Comparison of ENCODE assay signal across 8 cellular contexts in the genomic region with DNA sequence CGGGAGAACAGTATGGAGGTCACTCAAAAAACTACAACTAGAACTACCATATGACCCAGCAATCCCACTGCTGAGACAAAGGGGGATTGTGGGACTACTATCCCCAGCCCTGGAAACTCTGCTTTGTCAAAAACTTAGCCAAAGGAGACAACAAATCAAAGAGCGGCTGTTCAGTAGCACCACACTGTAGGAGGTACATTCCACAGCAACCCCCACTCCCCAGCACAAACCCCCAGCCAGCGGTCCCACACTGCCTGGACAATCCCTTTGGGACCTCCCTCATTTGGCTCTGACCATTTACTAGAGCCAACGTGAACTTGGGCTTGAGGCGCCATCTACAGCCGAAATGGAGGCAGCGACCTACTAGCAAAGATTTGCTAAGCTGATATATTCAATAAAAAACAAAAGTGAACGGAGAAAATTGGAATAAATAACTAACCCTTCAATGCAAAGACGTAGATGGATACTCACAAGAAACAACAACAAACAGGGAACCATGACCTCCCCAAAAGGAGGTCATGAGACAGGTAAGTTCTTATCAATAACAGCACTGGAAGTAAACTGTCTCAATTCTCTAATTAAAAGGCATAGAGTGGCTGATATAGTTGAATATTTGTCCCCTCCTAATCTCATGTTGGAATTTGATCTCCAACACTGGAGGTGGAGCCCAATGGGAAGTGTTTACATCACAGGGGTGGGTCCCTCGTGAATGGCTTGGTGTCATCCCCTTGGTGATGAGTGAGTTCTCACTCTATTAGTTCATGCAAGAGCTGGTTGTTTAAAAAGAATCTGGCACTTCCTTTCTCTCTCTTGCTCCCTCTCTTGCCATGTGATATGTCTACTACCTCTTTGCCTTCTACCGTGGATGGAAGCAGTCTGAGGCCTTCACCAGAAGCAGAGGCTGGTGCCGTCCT.
DNase-seq lines count a peak whose midpoint lies in the region; ATAC-seq and TF ChIP-seq lines count a peak whose summit lies in the region.

No MANE protein-coding gene starts in this region.

- intact Hi-C loops in activated CD4-positive, alpha-beta memory T cell treated with anti-CD3 and anti-CD28 coated beads for 36 hours (cut with micrococcal nuclease) = loop anchor here (5.0 kb wide), 1 partner anchor 39 kb away; no protein-coding TSS in a partner anchor

- no peaks in the 10 kb centered on the region for H4K20me1 ChIP-seq in OCI-LY1 (ENCODE audit: insufficient read depth, low read length)

- no peaks in the 10 kb centered on the region for H3K4me1 ChIP-seq in OCI-LY1 (ENCODE audit: insufficient read depth, low read length, severe bottlenecking)

- POLR2A ChIA-PET in activated CD4-positive, alpha-beta memory T cell treated with anti-CD3 and anti-CD28 coated beads for 36 hours (lab: Charles Lee) = no interaction called here
- POLR2A ChIA-PET in activated CD4-positive, alpha-beta memory T cell treated with anti-CD3 and anti-CD28 coated beads, Interleukin-2, amount 10 ng/mL, durations not matched to agents 7 days and 5 days (lab: Charles Lee) = no interaction called here

- H3K4me1 Mint-ChIP-seq in activated CD4-positive, alpha-beta memory T cell treated with anti-CD3 and anti-CD28 coated beads for 36 hours (ENCODE audit: low read depth) = no peaks in the 10 kb centered on the region
- no peaks in the 10 kb centered on the region for H3K4me1 Mint-ChIP-seq in activated CD4-positive, alpha-beta memory T cell treated with anti-CD3 and anti-CD28 coated beads, Interleukin-2, amount 10 ng/mL, durations not matched to agents 7 days and 5 days

- no peaks in the 10 kb centered on the region for H3F3A ChIP-seq in OCI-LY1 (ENCODE audit: insufficient read depth, low read length)

- peak; percentile 40 for DNase-seq in activated CD4-positive, alpha-beta memory T cell treated with anti-CD3 and anti-CD28 coated beads for 36 hours
- no peak for DNase-seq in activated CD4-positive, alpha-beta memory T cell treated with anti-CD3 and anti-CD28 coated beads, Interleukin-2, amount 10 ng/mL, durations not matched to agents 7 days and 5 days
- DNase-seq in HS-27A (ENCODE audit: low read depth) (peak; percentile 31), dermis microvascular lymphatic vessel endothelial cell (ENCODE audit: low read depth in 2 of 2) (peak; percentile 62 to 83), midbrain (lab: John Stamatoyannopoulos, UW) (peak; percentile 12)

- no peaks in the 10 kb centered on the region for H3K36me3 ChIP-seq in OCI-LY1 (ENCODE audit: insufficient read depth, low read length)

- CTCF ChIA-PET in activated CD4-positive, alpha-beta memory T cell treated with anti-CD3 and anti-CD28 coated beads for 36 hours (lab: Charles Lee) = interaction anchor here (0.7 to 1.7 kb wide), 7 partner anchors 12 to 582 kb away, joined by 3 to 10 read pairs (median 4); no protein-coding TSS in a partner anchor
- CTCF ChIA-PET in activated CD4-positive, alpha-beta memory T cell treated with anti-CD3 and anti-CD28 coated beads, Interleukin-2, amount 10 ng/mL, durations not matched to agents 7 days and 5 days (lab: Charles Lee) = interaction anchor here (0.6 to 1.8 kb wide), 6 partner anchors 12 to 97 kb away, joined by 3 to 16 read pairs (median 3); no protein-coding TSS in a partner anchor

- H3K9ac ChIP-seq in OCI-LY1 (ENCODE audit: low read length) = no peak overlapping the region

- H2AFZ ChIP-seq in OCI-LY1 (ENCODE audit: low read length) = no peak overlapping the region

- no peaks in the 10 kb centered on the region for H3K79me2 ChIP-seq in OCI-LY1 (ENCODE audit: insufficient read depth, low read length)

- H3K27me3 Mint-ChIP-seq in activated CD4-positive, alpha-beta memory T cell treated with anti-CD3 and anti-CD28 coated beads for 36 hours = peaks cover 2% of the 10 kb centered on the region
- peaks cover 16% of the 10 kb centered on the region for H3K27me3 Mint-ChIP-seq in activated CD4-positive, alpha-beta memory T cell treated with anti-CD3 and anti-CD28 coated beads, Interleukin-2, amount 10 ng/mL, durations not matched to agents 7 days and 5 days

- no peaks in the 10 kb centered on the region for H3K36me3 Mint-ChIP-seq in activated CD4-positive, alpha-beta memory T cell treated with anti-CD3 and anti-CD28 coated beads for 36 hours
- no peaks in the 10 kb centered on the region for H3K36me3 Mint-ChIP-seq in activated CD4-positive, alpha-beta memory T cell treated with anti-CD3 and anti-CD28 coated beads, Interleukin-2, amount 10 ng/mL, durations not matched to agents 7 days and 5 days (ENCODE audit: low read depth)

- no peak overlapping the region for H3K4me2 ChIP-seq in OCI-LY1 (ENCODE audit: low read length)

- no peak overlapping the region for H3K4me3 ChIP-seq in OCI-LY1 (ENCODE audit: low read depth, low read length, poor library complexity, severe bottlenecking)

- no peak for ATAC-seq in GM21515 (IDR thresholded peaks at IDR 0.05; ENCODE audit: unreplicated experiment)
- ATAC-seq in GM18907 (IDR thresholded peaks at IDR 0.05; ENCODE audit: unreplicated experiment) = no peak

- no peak overlapping the region for H3K27ac Mint-ChIP-seq in activated CD4-positive, alpha-beta memory T cell treated with anti-CD3 and anti-CD28 coated beads for 36 hours
- no peak overlapping the region for H3K27ac Mint-ChIP-seq in activated CD4-positive, alpha-beta memory T cell treated with anti-CD3 and anti-CD28 coated beads, Interleukin-2, amount 10 ng/mL, durations not matched to agents 7 days and 5 days

- no peak overlapping the region for H3K27ac ChIP-seq in OCI-LY1 (ENCODE audit: low read depth, low read length, poor library complexity, severe bottlenecking)

- peak; percentile 81 for TF ChIP-seq CTCF in OCI-LY1 (IDR thresholded peaks at IDR 0.05; ENCODE audit: low read length)

- no peaks in the 10 kb centered on the region for H3K9me3 Mint-ChIP-seq in activated CD4-positive, alpha-beta memory T cell treated with anti-CD3 and anti-CD28 coated beads for 36 hours
- H3K9me3 Mint-ChIP-seq in activated CD4-positive, alpha-beta memory T cell treated with anti-CD3 and anti-CD28 coated beads, Interleukin-2, amount 10 ng/mL, durations not matched to agents 7 days and 5 days = no peaks in the 10 kb centered on the region

- H3K27me3 ChIP-seq in OCI-LY1 (ENCODE audit: insufficient read depth, low read length) = no peaks in the 10 kb centered on the region

- H3K9me3 ChIP-seq in OCI-LY1 (ENCODE audit: low read length) = no peaks in the 10 kb centered on the region

- no peak overlapping the region for H3K4me3 Mint-ChIP-seq in activated CD4-positive, alpha-beta memory T cell treated with anti-CD3 and anti-CD28 coated beads for 36 hours
- H3K4me3 Mint-ChIP-seq in activated CD4-positive, alpha-beta memory T cell treated with anti-CD3 and anti-CD28 coated beads, Interleukin-2, amount 10 ng/mL, durations not matched to agents 7 days and 5 days = no peak overlapping the region

- no peaks in the 10 kb centered on the region for H3K9me2 ChIP-seq in OCI-LY1 (ENCODE audit: low read depth, low read length)
